9 cellular contexts compared by ENCODE assay signal in genomic region chr1:154760469-154760933, GRCh38.
DNase-seq lines count a peak whose midpoint lies in the region; ATAC-seq and TF ChIP-seq lines count a peak whose summit lies in the region.
"Had no signal": no experiment of that assay in that cellular context is flagged by ENCODE, and none has a peak within 500 bp of the region (broad histone marks: within the 10 kb centered on the region; RNA-seq: fewer than 3 reads in every experiment).

No MANE protein-coding gene starts in this region.

- H3K4me1 Mint-ChIP-seq in activated CD8-positive, alpha-beta T cell treated with anti-CD3 and anti-CD28 coated beads for 36 hours (ENCODE audit: low read depth) = peaks cover 55% of the 10 kb centered on the region
- H3K4me1 Mint-ChIP-seq: IgD-negative memory B cell had no signal

- TF ChIP-seq CTCF in GM06990 (IDR thresholded peaks at IDR 0.05; ENCODE audit: insufficient read depth, low read length, poor library complexity, severe bottlenecking) = peak; percentile 67
- peak; percentile 93 for TF ChIP-seq CTCF in activated CD8-positive, alpha-beta T cell treated with anti-CD3 and anti-CD28 coated beads for 36 hours (IDR thresholded peaks at IDR 0.05)

- DNase-seq in GM06990 (ENCODE audit: extremely low read depth, insufficient read length) = peak; percentile 75
- peak; percentile 73 for DNase-seq in NCI-H1092 (lab: John Stamatoyannopoulos, UW)
- peak; percentile 85 for DNase-seq in activated CD8-positive, alpha-beta T cell treated with anti-CD3 and anti-CD28 coated beads for 36 hours
- DNase-seq in effector CD4-positive, alpha-beta T cell = peak; percentile 83
- DNase-seq in mucosa of gallbladder (ENCODE audit: low spot score) = peak; percentile 65
- peak; percentile 69 for DNase-seq in stimulated activated CD8-positive, alpha-beta memory T cell treated with anti-CD3 and anti-CD28 coated beads, Interleukin-7, amount 100 ng/mL, for 24 hours (ENCODE audit: low read depth)
- no peak for DNase-seq in NCI-H187 treated with DMSO at 0.1 percent for 48 hours (lab: John Stamatoyannopoulos, UW)

- peak overlapping the region; percentile 22; the same call in 1 of the 2 replicates for H3K4me3 ChIP-seq in GM06990 (replicated peaks; ENCODE audit: low read depth, low read length)

- peak overlapping the region; percentile 96 for H3K27ac Mint-ChIP-seq in activated CD8-positive, alpha-beta T cell treated with anti-CD3 and anti-CD28 coated beads for 36 hours
- H3K27ac Mint-ChIP-seq: IgD-negative memory B cell had no signal

- H3K36me3 ChIP-seq in GM06990 (ENCODE audit: control insufficient read depth, insufficient read depth, low read length) = no peaks in the 10 kb centered on the region

- H3K27me3 Mint-ChIP-seq in activated CD8-positive, alpha-beta T cell treated with anti-CD3 and anti-CD28 coated beads for 36 hours = no peaks in the 10 kb centered on the region

- no peaks in the 10 kb centered on the region for H3K27me3 ChIP-seq in GM06990 (replicated peaks; ENCODE audit: control insufficient read depth, insufficient read depth, low read length)

- H3K36me3 Mint-ChIP-seq in activated CD8-positive, alpha-beta T cell treated with anti-CD3 and anti-CD28 coated beads for 36 hours (ENCODE audit: low read depth) = no peaks in the 10 kb centered on the region

- ATAC-seq in activated CD8-positive, alpha-beta T cell treated with anti-CD3 and anti-CD28 coated beads for 36 hours = peak; percentile 61
- ATAC-seq in HG03135 (IDR thresholded peaks at IDR 0.05; ENCODE audit: unreplicated experiment) = no peak

- POLR2A ChIA-PET in activated CD8-positive, alpha-beta T cell treated with anti-CD3 and anti-CD28 coated beads for 36 hours (lab: Charles Lee) = interaction anchor here (0.9 to 5.0 kb wide), 12 partner anchors 9 to 201 kb away, joined by 3 to 38 read pairs (median 4); no protein-coding TSS in a partner anchor

- intact Hi-C loops in activated CD8-positive, alpha-beta T cell treated with anti-CD3 and anti-CD28 coated beads for 36 hours (cut with micrococcal nuclease) = loop anchor here (2.0 kb wide), 1 partner anchor 202 kb away; the partner anchor contains the start of gene UBE2Q1

- H3K9me3 Mint-ChIP-seq in activated CD8-positive, alpha-beta T cell treated with anti-CD3 and anti-CD28 coated beads for 36 hours = no peaks in the 10 kb centered on the region
- H3K9me3 Mint-ChIP-seq: IgD-negative memory B cell had no signal

- CTCF ChIA-PET in activated CD8-positive, alpha-beta T cell treated with anti-CD3 and anti-CD28 coated beads for 36 hours (lab: Charles Lee) = interaction anchor here (0.7 to 6.8 kb wide), 40 partner anchors 10 to 375 kb away, joined by 3 to 72 read pairs (median 4); partner anchors contain the start of gene KCNN3

- peak overlapping the region; percentile 64 for H3K4me3 Mint-ChIP-seq in activated CD8-positive, alpha-beta T cell treated with anti-CD3 and anti-CD28 coated beads for 36 hours
